Comparison of ENCODE assay signal across 7 cellular contexts in the genomic region with DNA sequence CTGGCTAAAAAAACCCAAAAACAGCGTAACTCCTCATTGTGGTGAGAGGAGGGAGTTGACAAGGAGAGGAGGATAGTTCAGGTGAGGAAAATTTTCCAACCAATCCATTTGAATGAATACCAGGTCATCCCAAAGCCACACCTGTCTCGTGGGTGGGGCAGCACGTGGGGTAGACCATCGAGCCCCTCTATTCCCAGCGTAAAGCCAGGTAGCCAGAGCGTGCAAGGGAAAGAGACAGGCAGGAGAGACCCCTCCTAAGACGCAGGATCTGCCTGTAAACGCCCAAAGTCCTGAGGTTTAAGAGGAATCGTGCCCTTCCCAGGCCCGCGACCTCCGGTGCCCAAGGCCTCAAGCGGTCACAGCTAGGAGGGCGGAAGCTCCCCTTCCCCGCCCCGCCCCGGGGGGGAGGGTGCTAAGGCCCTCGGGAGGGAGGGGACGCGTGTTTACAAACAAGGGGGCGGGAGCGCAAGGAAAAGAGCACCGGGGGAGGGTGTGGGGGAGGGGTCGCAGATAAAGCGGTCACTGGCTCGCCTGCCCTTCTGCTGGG. TPM values are rescaled to one million over a fixed set of nuclear protein-coding genes. Genes with fewer than 3 reads are reported as not detected.
DNase-seq lines count a peak whose midpoint lies in the region; ATAC-seq, FAIRE-seq and TF ChIP-seq lines count a peak whose summit lies in the region.

No MANE protein-coding gene starts in this region.

- TF ChIP-seq CTCF in HFF-Myc (IDR thresholded peaks at IDR 0.05; ENCODE audit: low read depth, low read length, missing control alignments), result no peak
- no peak for TF ChIP-seq CTCF in activated B cell treated with CpG ODN at 0.5 μM for 24 hours (IDR thresholded peaks at IDR 0.05)
- TF ChIP-seq CTCF in dorsolateral prefrontal cortex (IDR thresholded peaks at IDR 0.05 in 54 of 56, conservative IDR thresholded peaks at IDR 0.05 in 2 of 56; ENCODE audit: low read depth in 1 of 56, partially characterized antibody in 56 of 56), result no peak

- H3K36me3 Mint-ChIP-seq in activated B cell treated with CpG ODN at 0.5 μM for 24 hours (ENCODE audit: low read depth), result peaks cover 70% of the 10 kb centered on the region
- H3K36me3 Mint-ChIP-seq in memory B cell, result peaks cover 37% of the 10 kb centered on the region

- H3K27me3 Mint-ChIP-seq in activated B cell treated with CpG ODN at 0.5 μM for 24 hours (no peaks in the 10 kb centered on the region), memory B cell (no peaks in the 10 kb centered on the region)

- peak overlapping the region; percentile 96 for H3K27ac Mint-ChIP-seq in activated B cell treated with CpG ODN at 0.5 μM for 24 hours
- H3K27ac Mint-ChIP-seq in memory B cell, result peak overlapping the region; percentile 95

- peak; percentile 48 for FAIRE-seq in GM12892 (lab: Jason Lieb, UNC)

- CTCF ChIA-PET in activated B cell treated with CpG ODN at 0.5 μM for 24 hours (lab: Charles Lee), result no interaction called here

- peak overlapping the region; percentile 95 to 100 (median 99) for H3K27ac ChIP-seq in dorsolateral prefrontal cortex

- intact Hi-C loops in activated B cell treated with CpG ODN at 0.5 μM for 24 hours (cut with micrococcal nuclease), result loop anchor here (1.0 to 10.0 kb wide), 13 partner anchors 9 to 1225 kb away; partner anchors contain the start of genes AGPAT1, CUTA, DXO and HLA-DOA
- intact Hi-C loops in dorsolateral prefrontal cortex (cut with DNase I), result loop anchor here (1.0 to 10.0 kb wide), 8 partner anchors 9 to 1235 kb away; partner anchors contain the start of genes CUTA (in 1 of the 2), GPSM3 (in 1 of the 2), PBX2 (in 1 of the 2) and PHF1 (in 1 of the 2)

- H3K4me3 ChIP-seq in HFF-Myc (replicated peaks; ENCODE audit: low read depth, low read length) (peak overlapping the region; percentile 85), dorsolateral prefrontal cortex (peak overlapping the region; percentile 66 to 99 (median 87))

- H3K4me1 Mint-ChIP-seq in activated B cell treated with CpG ODN at 0.5 μM for 24 hours, result peaks cover 69% of the 10 kb centered on the region
- H3K4me1 Mint-ChIP-seq in memory B cell, result peaks cover 54% of the 10 kb centered on the region

- ATAC-seq in activated B cell treated with CpG ODN at 0.5 μM for 24 hours (ENCODE audit: low read depth) (peak; percentile 12), memory B cell (ENCODE audit: low read depth) (peak; percentile 4)

- POLR2A ChIA-PET in activated B cell treated with CpG ODN at 0.5 μM for 24 hours (lab: Charles Lee), result interaction anchor here (0.6 to 3.4 kb wide), 20 partner anchors 8 to 1553 kb away, joined by 3 to 36 read pairs (median 6); partner anchors contain the start of genes CUTA, RGL2, RING1 and RPS18

- no peaks in the 10 kb centered on the region for H3K9me3 Mint-ChIP-seq in activated B cell treated with CpG ODN at 0.5 μM for 24 hours
- H3K9me3 Mint-ChIP-seq in memory B cell, result no peaks in the 10 kb centered on the region

- no peak for TF ChIP-seq POLR2A in GM12892 (IDR thresholded peaks at IDR 0.05; ENCODE audit: low read depth, low read length)

- peak overlapping the region; percentile 99 for H3K4me3 Mint-ChIP-seq in activated B cell treated with CpG ODN at 0.5 μM for 24 hours
- peak overlapping the region; percentile 99 for H3K4me3 Mint-ChIP-seq in memory B cell

- DNase-seq in GM12892 (ENCODE audit: insufficient read length), result peak; percentile 80
- DNase-seq in HFF-Myc (ENCODE audit: extremely low read depth, low read depth), result no peak
- peak; percentile 54 for DNase-seq in NCI-H1105 treated with DMSO at 0.1 percent for 48 hours (lab: John Stamatoyannopoulos, UW)
- no peak for DNase-seq in activated B cell treated with CpG ODN at 0.5 μM for 24 hours
- peak in 1 of 10 donors; percentile 63 for DNase-seq in dorsolateral prefrontal cortex
- no peak for DNase-seq in memory B cell (ENCODE audit: low spot score in 2 of 2)
- peak; percentile 60 for DNase-seq in stimulated activated CD8-positive, alpha-beta memory T cell treated with anti-CD3 and anti-CD28 coated beads, Interleukin-4, amount 100 ng/mL, for 24 hours (ENCODE audit: low read depth)

- no peaks in the 10 kb centered on the region for H3K27me3 ChIP-seq in dorsolateral prefrontal cortex

RNA-seq across cellular contexts. Expression of gene RXRB, which starts 0.7 kb away (rescaled TPM):
- polyA plus RNA-seq in GM12892 (2012; ENCODE audit: missing spikeins), result 22.8 TPM
- total RNA-seq in activated B cell treated with CpG ODN at 0.5 μM for 24 hours (72.4 and 74.3 TPM in 2 replicates), dorsolateral prefrontal cortex (10 to 100 TPM; 47.2 to 81.0 (median 62.9) TPM)

RNA-seq across cellular contexts. Expression of gene SLC39A7, which starts 0.9 kb away (rescaled TPM):
- polyA plus RNA-seq in GM12892 (2012; ENCODE audit: missing spikeins), result 34.0 TPM
- 31.7 and 35.2 TPM in 2 replicates for total RNA-seq in activated B cell treated with CpG ODN at 0.5 μM for 24 hours
- total RNA-seq in dorsolateral prefrontal cortex, result 10 to 100 TPM; 23.7 to 48.3 (median 35.6) TPM

RNA-seq across cellular contexts. Expression of gene HSD17B8, which starts 4.7 kb away (rescaled TPM):
- 17.4 TPM for polyA plus RNA-seq in GM12892 (2012; ENCODE audit: missing spikeins)
- 12.3 TPM in 2 replicates for total RNA-seq in activated B cell treated with CpG ODN at 0.5 μM for 24 hours
- 10 to 100 TPM in 2 of 120 experiments, 1 to 10 TPM in 118; 2.0 to 15.0 (median 5.2) TPM for total RNA-seq in dorsolateral prefrontal cortex

RNA-seq across cellular contexts. Expression of gene COL11A2, which starts 7.5 kb away (rescaled TPM):
- 0.83 TPM for polyA plus RNA-seq in GM12892 (2012; ENCODE audit: missing spikeins)
- total RNA-seq in activated B cell treated with CpG ODN at 0.5 μM for 24 hours (0.32 and 0.47 TPM in 2 replicates), dorsolateral prefrontal cortex (10 to 100 TPM in 31 of 120 experiments, 1 to 10 TPM in 89; 3.6 to 21.1 (median 8.3) TPM)

RNA-seq across cellular contexts. Expression of gene RING1, which starts 8.5 kb away (rescaled TPM):
- 19.7 TPM for polyA plus RNA-seq in GM12892 (2012; ENCODE audit: missing spikeins)
- total RNA-seq in activated B cell treated with CpG ODN at 0.5 μM for 24 hours, result 41.7 and 43.8 TPM in 2 replicates
- total RNA-seq in dorsolateral prefrontal cortex, result 10 to 100 TPM; 36.6 to 62.1 (median 48.0) TPM

Comparison
In these comparisons a context has a peak if more than half of its experiments do, and no peak if none do; other contexts are left out.
1. DNase-seq: peak in GM12892 (single experiment), NCI-H1105 treated with DMSO at 0.1 percent for 48 hours (single experiment) and stimulated activated CD8-positive, alpha-beta memory T cell treated with anti-CD3 and anti-CD28 coated beads, Interleukin-4, amount 100 ng/mL, for 24 hours (single experiment); none in HFF-Myc (single experiment), activated B cell treated with CpG ODN at 0.5 μM for 24 hours (single experiment) and memory B cell (0 of 2).